Comparison of ENCODE assay signal across 12 cellular contexts in the genomic region with DNA sequence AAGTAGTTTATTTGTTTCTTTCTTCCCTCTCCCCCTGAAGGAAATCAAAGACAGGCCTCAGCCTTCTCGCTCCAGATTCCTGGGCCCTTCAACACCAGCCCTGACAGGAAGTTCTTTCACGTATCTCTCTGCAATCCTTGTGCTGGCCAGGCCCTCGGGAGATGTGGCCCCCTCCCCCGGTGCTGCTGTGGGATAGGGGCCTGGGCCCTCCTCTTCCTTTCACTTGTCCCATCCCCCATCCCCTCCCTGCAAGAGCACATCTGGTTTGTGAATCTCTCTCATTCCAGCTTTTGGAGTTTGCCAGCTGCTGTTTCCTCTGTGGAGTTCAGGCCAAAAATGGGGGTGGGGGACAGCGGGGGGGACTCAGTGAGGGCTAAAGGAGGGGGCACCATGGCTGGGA. TPM values are rescaled to one million over a fixed set of nuclear protein-coding genes. Genes with fewer than 3 reads are reported as not detected.
A peak's percentile ranks its signal among the peaks of the same experiment; 100 is the strongest.
DNase-seq lines count a peak whose midpoint lies in the region; ATAC-seq and TF ChIP-seq lines count a peak whose summit lies in the region.
"Had no signal": no experiment of that assay in that cellular context is flagged by ENCODE, and none has a peak within 500 bp of the region (broad histone marks: within the 10 kb centered on the region; RNA-seq: fewer than 3 reads in every experiment).

No MANE protein-coding gene starts in this region.

- peak overlapping the region in 1 of 2 experiments; percentile 44 for H3K14ac ChIP-seq in mesenchymal stem cell (ENCODE audit: low read length in 2 of 2)

- no peak for TF ChIP-seq CTCF in thoracic aorta (IDR thresholded peaks at IDR 0.05)

- H2BK12ac ChIP-seq in mesenchymal stem cell (ENCODE audit: low read length in 2 of 2), result peak overlapping the region in 1 of 2 experiments; percentile 68

- H2AK5ac ChIP-seq in mesenchymal stem cell (ENCODE audit: low read length, severe bottlenecking), result no peak overlapping the region

- no peaks in the 10 kb centered on the region for H3K9me3 ChIP-seq in esophagus (ENCODE audit: control insufficient read depth in 2 of 2, insufficient read depth in 1 of 2, low read depth in 1 of 2, low read length in 1 of 2)
- H3K9me3 ChIP-seq in mesenchymal stem cell (ENCODE audit: control insufficient read depth, low read length), result no peaks in the 10 kb centered on the region
- no peaks in the 10 kb centered on the region for H3K9me3 ChIP-seq in thoracic aorta

- peak overlapping the region; percentile 30 to 74 for H3K27ac ChIP-seq in esophagus (ENCODE audit: low read depth in 2 of 2, low read length in 1 of 2)
- peak overlapping the region; percentile 36 for H3K27ac ChIP-seq in mesenchymal stem cell (ENCODE audit: low read length, poor library complexity, severe bottlenecking)
- H3K27ac ChIP-seq in thoracic aorta, result peak overlapping the region; percentile 80 to 99

- H4K91ac ChIP-seq in mesenchymal stem cell (ENCODE audit: low read length), result peak overlapping the region; percentile 12

- H2BK5ac ChIP-seq in mesenchymal stem cell (ENCODE audit: low read depth, low read length, poor library complexity, severe bottlenecking), result no peak overlapping the region

- H3K79me1 ChIP-seq in mesenchymal stem cell (replicated peaks; ENCODE audit: low read length, poor library complexity, severe bottlenecking), result peaks cover 23% of the 10 kb centered on the region

- H2AFZ ChIP-seq in mesenchymal stem cell (ENCODE audit: low read depth, low read length), result no peak overlapping the region

- H3K27me3 ChIP-seq in esophagus (ENCODE audit: control insufficient read depth in 1 of 2, insufficient read depth in 2 of 2, low read length in 2 of 2) (no peaks in the 10 kb centered on the region), mesenchymal stem cell (ENCODE audit: control insufficient read depth in 1 of 2, insufficient read depth in 1 of 2, low read length in 2 of 2) (no peaks in the 10 kb centered on the region), thoracic aorta (replicated peaks; ENCODE audit: insufficient read depth) (no peaks in the 10 kb centered on the region)

- H3K4me1 ChIP-seq in esophagus (ENCODE audit: control insufficient read depth in 2 of 2, insufficient read depth in 2 of 2, low read length in 1 of 2) (peaks cover 8 to 10% of the 10 kb centered on the region in 2 donors), mesenchymal stem cell (ENCODE audit: control insufficient read depth, insufficient read depth, low read depth, low read length) (peaks cover 44% of the 10 kb centered on the region), thoracic aorta (ENCODE audit: control insufficient read depth in 1 of 2, low read depth in 2 of 2) (peaks cover 80 to 98% of the 10 kb centered on the region in 2 donors)

- peak overlapping the region; percentile 29 for H4K8ac ChIP-seq in mesenchymal stem cell (ENCODE audit: low read length)

- no peak for ATAC-seq in thoracic aorta (ENCODE audit: insufficient number of reproducible peaks, low FRiP score, low read depth)
- no peak for ATAC-seq in HG02763 (IDR thresholded peaks at IDR 0.05; ENCODE audit: unreplicated experiment)
- ATAC-seq in GM19395 (IDR thresholded peaks at IDR 0.05; ENCODE audit: unreplicated experiment), result no peak

- H3K4me3 ChIP-seq in esophagus (ENCODE audit: low read depth in 1 of 2, low read length in 2 of 2) (no peak overlapping the region), mesenchymal stem cell (ENCODE audit: insufficient read depth in 1 of 2, low read depth in 1 of 2, low read length in 2 of 2) (peak overlapping the region in 1 of 2 experiments; percentile 56), thoracic aorta (peak overlapping the region; percentile 47)

- H2BK15ac ChIP-seq in mesenchymal stem cell (ENCODE audit: low read depth, poor library complexity, severe bottlenecking), result no peak overlapping the region

- peak overlapping the region in 1 of 2 experiments; percentile 68 for H3K18ac ChIP-seq in mesenchymal stem cell (ENCODE audit: low read depth in 1 of 2, low read length in 2 of 2)

- H3K36me3 ChIP-seq in esophagus (ENCODE audit: control insufficient read depth in 2 of 2, insufficient read depth in 2 of 2, low read length in 1 of 2), result peaks cover 3 to 11% of the 10 kb centered on the region in 2 donors
- peaks cover 41 to 65% of the 10 kb centered on the region in 2 experiments for H3K36me3 ChIP-seq in mesenchymal stem cell (ENCODE audit: control insufficient read depth in 1 of 2, insufficient read depth in 2 of 2, low read depth in 1 of 2, low read length in 2 of 2)
- H3K36me3 ChIP-seq in thoracic aorta, result peaks cover 24% of the 10 kb centered on the region

- H3K23ac ChIP-seq in mesenchymal stem cell (ENCODE audit: low read length in 2 of 2), result peak overlapping the region in 1 of 2 experiments; percentile 37

- no peak overlapping the region for H2BK120ac ChIP-seq in mesenchymal stem cell (ENCODE audit: low read depth, low read length)

- peak overlapping the region; percentile 29 to 68 for H3K4ac ChIP-seq in mesenchymal stem cell (ENCODE audit: low read depth in 1 of 2, low read length in 2 of 2)

- peak overlapping the region; percentile 10 for H3K4me2 ChIP-seq in mesenchymal stem cell (ENCODE audit: low read length, poor library complexity, severe bottlenecking)

- in situ Hi-C loops in G401 (cut with HindIII; ENCODE audit: low sequenced_read_pairs), result no loop called here

- peak; percentile 53 for DNase-seq in LHCN-M2 (ENCODE audit: low read depth)
- peak; percentile 36 for DNase-seq in mesenchymal stem cell
- DNase-seq in thoracic aorta (ENCODE audit: low spot score), result no peak
- DNase-seq in G401 (ENCODE audit: low spot score), result no peak
- DNase-seq in activated T-cell treated with anti-CD3 and anti-CD28 coated beads, Interleukin-2, amount 50 U/mL, for 48 hours, result no peak
- DNase-seq: activated naive CD4-positive, alpha-beta T cell; NCI-H345 had no signal

- WGBS in esophagus, 2 donors, result 46 to 48% methylated on average over 5 of the region's 5 CpGs
- WGBS in mesenchymal stem cell, result 6% methylated on average over 5 of the region's 5 CpGs

- peak overlapping the region; percentile 95 for H3K9ac ChIP-seq in mesenchymal stem cell (ENCODE audit: low read length)

RNA-seq across cellular contexts. Expression of gene LRP1, which starts 7.2 kb away (rescaled TPM):
- total RNA-seq in LHCN-M2 (2014; rRNA removed) (89.0 and 99.6 TPM in 2 replicates), thoracic aorta (100 to 1,000 TPM; 663 to 755 TPM)
- polyA plus RNA-seq in LHCN-M2 (2012), result 191 TPM
- polyA plus RNA-seq in esophagus, result 10 to 100 TPM; 29.6 to 47.6 TPM
- 68.9 TPM for polyA plus RNA-seq in mesenchymal stem cell (2013, experiment 1 of 2)
- 57.9 TPM for polyA plus RNA-seq in mesenchymal stem cell (2013, experiment 2 of 2)
- 19.3 and 25.1 TPM in 2 replicates for total RNA-seq in G401 (2014; rRNA removed; shearing (Covaris generic))

RNA-seq across cellular contexts. Expression of gene LRP1-AS, which starts 11.9 kb away (rescaled TPM):
- total RNA-seq in LHCN-M2 (2014; rRNA removed) (not detected in 2 replicates), thoracic aorta (not detected)
- not detected for polyA plus RNA-seq in LHCN-M2 (2012)
- polyA plus RNA-seq in esophagus, result not detected
- polyA plus RNA-seq in mesenchymal stem cell (2013, experiment 1 of 2), result not detected
- not detected for polyA plus RNA-seq in mesenchymal stem cell (2013, experiment 2 of 2)
- not detected in 2 replicates for total RNA-seq in G401 (2014; rRNA removed; shearing (Covaris generic))
- total RNA-seq: renal cortical epithelial cell had no signal
- polyA plus RNA-seq: thymus had no signal

RNA-seq across cellular contexts. Expression of gene STAT6, which starts 24.3 kb away (rescaled TPM):
- total RNA-seq in LHCN-M2 (2014; rRNA removed) (82.6 and 89.3 TPM in 2 replicates), thoracic aorta (100 to 1,000 TPM; 133 to 185 TPM)
- 67.0 TPM for polyA plus RNA-seq in LHCN-M2 (2012)
- 100 to 1,000 TPM; 101 to 145 TPM for polyA plus RNA-seq in esophagus
- 87.5 TPM for polyA plus RNA-seq in mesenchymal stem cell (2013, experiment 1 of 2)
- polyA plus RNA-seq in mesenchymal stem cell (2013, experiment 2 of 2), result 89.4 TPM
- 62.6 and 64.9 TPM in 2 replicates for total RNA-seq in G401 (2014; rRNA removed; shearing (Covaris generic))

RNA-seq across cellular contexts. Expression of gene NAB2, which starts 46.6 kb away (rescaled TPM):
- total RNA-seq in LHCN-M2 (2014; rRNA removed) (53.8 and 55.9 TPM in 2 replicates), thoracic aorta (10 to 100 TPM; 30.5 to 39.3 TPM)
- 42.8 TPM for polyA plus RNA-seq in LHCN-M2 (2012)
- 10 to 100 TPM; 11.6 to 19.3 TPM for polyA plus RNA-seq in esophagus
- 28.9 TPM for polyA plus RNA-seq in mesenchymal stem cell (2013, experiment 1 of 2)
- polyA plus RNA-seq in mesenchymal stem cell (2013, experiment 2 of 2), result 27.0 TPM
- total RNA-seq in G401 (2014; rRNA removed; shearing (Covaris generic)), result 44.2 TPM in 2 replicates

RNA-seq across cellular contexts. Expression of gene NEMP1, which starts 56.9 kb away (rescaled TPM):
- total RNA-seq in LHCN-M2 (2014; rRNA removed) (29.3 and 37.3 TPM in 2 replicates), thoracic aorta (1 to 10 TPM; 6.6 to 6.9 TPM)
- polyA plus RNA-seq in LHCN-M2 (2012), result 6.9 TPM
- polyA plus RNA-seq in esophagus, result 1 to 10 TPM; 3.0 TPM
- 6.2 TPM for polyA plus RNA-seq in mesenchymal stem cell (2013, experiment 1 of 2)
- polyA plus RNA-seq in mesenchymal stem cell (2013, experiment 2 of 2), result 5.8 TPM
- 17.4 and 23.9 TPM in 2 replicates for total RNA-seq in G401 (2014; rRNA removed; shearing (Covaris generic))

Comparison
In these comparisons a context has a peak if more than half of its experiments do, and no peak if none do; other contexts are left out.
1. DNase-seq: peak in LHCN-M2 (single experiment) and mesenchymal stem cell (single experiment); none in thoracic aorta (single experiment), G401 (single experiment) and activated T-cell treated with anti-CD3 and anti-CD28 coated beads, Interleukin-2, amount 50 U/mL, for 48 hours (0 of 2).
2. H3K27ac ChIP-seq: peak in every context shown above with its lines; median percentile 90 in thoracic aorta; 52 in esophagus; 36 in mesenchymal stem cell.